ENCODE assay signal across 19 cellular contexts in the genomic region with DNA sequence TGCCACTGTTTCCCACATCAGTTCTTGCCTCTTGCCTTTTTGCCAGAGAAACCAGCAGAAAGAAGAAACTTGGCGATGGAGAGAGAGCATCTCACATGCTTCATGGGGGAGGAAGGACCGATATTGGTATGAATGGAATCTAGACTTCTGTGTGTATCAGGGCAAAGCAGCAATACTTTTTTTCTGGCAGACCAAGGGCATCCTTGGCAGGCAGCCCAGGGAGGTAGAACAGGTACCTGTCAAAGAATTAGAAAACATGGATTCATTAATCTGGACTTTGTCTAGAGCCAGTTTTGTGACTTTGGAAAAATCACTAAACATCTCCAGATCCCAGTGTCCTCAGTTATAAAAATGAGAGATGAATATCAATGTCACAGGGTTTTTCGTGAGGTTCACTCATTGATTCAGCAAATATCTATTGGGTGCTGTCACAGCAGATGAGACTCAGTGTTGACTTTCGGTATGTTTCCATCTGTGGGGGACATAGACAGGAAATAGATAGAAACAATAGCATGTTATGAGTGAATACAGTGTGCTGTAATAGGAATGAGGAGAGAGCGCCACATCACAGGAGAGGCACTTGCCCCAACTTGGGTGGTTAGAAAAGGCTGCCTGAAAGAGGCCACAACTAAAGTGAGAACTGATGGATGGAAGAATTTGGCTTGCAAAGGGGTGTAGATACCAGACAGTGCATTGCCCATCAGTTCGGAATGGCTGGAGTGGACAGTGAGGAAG.
DNase-seq lines count a peak whose midpoint lies in the region; ATAC-seq, FAIRE-seq and TF ChIP-seq lines count a peak whose summit lies in the region.
"Had no signal": no experiment of that assay in that cellular context is flagged by ENCODE, and none has a peak within 500 bp of the region (broad histone marks: within the 10 kb centered on the region; RNA-seq: fewer than 3 reads in every experiment).

No MANE protein-coding gene starts in this region.

- H3K9me3 Mint-ChIP-seq in activated naive CD4-positive, alpha-beta T cell treated with anti-CD3 and anti-CD28 coated beads for 36 hours, result peaks cover 2% of the 10 kb centered on the region
- no peaks in the 10 kb centered on the region for H3K9me3 Mint-ChIP-seq in activated naive CD4-positive, alpha-beta T cell treated with anti-CD3 and anti-CD28 coated beads, Interleukin-2, amount 10 ng/mL, durations not matched to agents 7 days and 5 days
- H3K9me3 Mint-ChIP-seq in astrocyte (ENCODE audit: unreplicated experiment), result no peaks in the 10 kb centered on the region
- H3K9me3 Mint-ChIP-seq in stimulated activated memory B cell treated with anti-CD40 and anti-IgM and Interleukin-4, amounts not matched to agents 10 μg/mL and 1 μg/mL and 100 μg/mL, for 72 hours, result no peaks in the 10 kb centered on the region
- H3K9me3 Mint-ChIP-seq: endodermal cell had no signal

- no peaks in the 10 kb centered on the region for H3K27me3 ChIP-seq in GM23248 (replicated peaks; ENCODE audit: insufficient read depth)
- peaks cover 2% of the 10 kb centered on the region for H3K27me3 ChIP-seq in astrocyte (ENCODE audit: insufficient read depth, low read length)
- H3K27me3 ChIP-seq: colonic mucosa, heart right ventricle, tibial nerve had no signal

- no peak for ATAC-seq in stimulated activated memory B cell treated with anti-CD40 and anti-IgM and Interleukin-4, amounts not matched to agents 10 μg/mL and 1 μg/mL and 100 μg/mL, for 72 hours
- ATAC-seq in GM21717 (IDR thresholded peaks at IDR 0.05; ENCODE audit: unreplicated experiment), result no peak
- ATAC-seq in GM18511 (IDR thresholded peaks at IDR 0.05; ENCODE audit: unreplicated experiment), result no peak
- ATAC-seq: heart right ventricle had no signal

- no peak overlapping the region for H3K4me2 ChIP-seq in GM23248 (ENCODE audit: unreplicated experiment)
- H3K4me2 ChIP-seq in astrocyte (ENCODE audit: low read length), result peak overlapping the region; percentile 1

- peaks cover 21% of the 10 kb centered on the region for H3K4me1 Mint-ChIP-seq in activated naive CD4-positive, alpha-beta T cell treated with anti-CD3 and anti-CD28 coated beads for 36 hours (ENCODE audit: low read depth)
- H3K4me1 Mint-ChIP-seq in activated naive CD4-positive, alpha-beta T cell treated with anti-CD3 and anti-CD28 coated beads, Interleukin-2, amount 10 ng/mL, durations not matched to agents 7 days and 5 days, result peaks cover 6% of the 10 kb centered on the region
- H3K4me1 Mint-ChIP-seq in astrocyte (ENCODE audit: low read depth, unreplicated experiment), result peaks cover 13% of the 10 kb centered on the region
- peaks cover 32% of the 10 kb centered on the region for H3K4me1 Mint-ChIP-seq in stimulated activated memory B cell treated with anti-CD40 and anti-IgM and Interleukin-4, amounts not matched to agents 10 μg/mL and 1 μg/mL and 100 μg/mL, for 72 hours
- H3K4me1 Mint-ChIP-seq: brain had no signal

- 78 to 86% methylated on average over 6 of the region's 6 CpGs for WGBS in GM23248 (ENCODE audit: low coverage in 1 of 2, low lambda C conversion rate in 2 of 2, missing lambda C conversion rate in 2 of 2), 2 experiments

- H3K9ac ChIP-seq in GM23248 (no peak overlapping the region), astrocyte (ENCODE audit: low read length) (no peak overlapping the region)

- in situ Hi-C loops in GM23248 (cut with MboI), result no loop called here

- no peak overlapping the region for H3K27ac Mint-ChIP-seq in activated naive CD4-positive, alpha-beta T cell treated with anti-CD3 and anti-CD28 coated beads for 36 hours
- no peak overlapping the region for H3K27ac Mint-ChIP-seq in activated naive CD4-positive, alpha-beta T cell treated with anti-CD3 and anti-CD28 coated beads, Interleukin-2, amount 10 ng/mL, durations not matched to agents 7 days and 5 days
- H3K27ac Mint-ChIP-seq in astrocyte (ENCODE audit: unreplicated experiment), result no peak overlapping the region
- peak overlapping the region; percentile 34 for H3K27ac Mint-ChIP-seq in stimulated activated memory B cell treated with anti-CD40 and anti-IgM and Interleukin-4, amounts not matched to agents 10 μg/mL and 1 μg/mL and 100 μg/mL, for 72 hours
- H3K27ac Mint-ChIP-seq: brain, endodermal cell had no signal

- H3K4me1 ChIP-seq in GM23248 (ENCODE audit: insufficient read depth) (no peaks in the 10 kb centered on the region), astrocyte (ENCODE audit: insufficient read depth, low read length) (peaks cover 6% of the 10 kb centered on the region)
- H3K4me1 ChIP-seq: colonic mucosa, HAP-1, heart right ventricle had no signal

- H3K27me3 Mint-ChIP-seq in activated naive CD4-positive, alpha-beta T cell treated with anti-CD3 and anti-CD28 coated beads for 36 hours (ENCODE audit: low read depth), result no peaks in the 10 kb centered on the region
- no peaks in the 10 kb centered on the region for H3K27me3 Mint-ChIP-seq in activated naive CD4-positive, alpha-beta T cell treated with anti-CD3 and anti-CD28 coated beads, Interleukin-2, amount 10 ng/mL, durations not matched to agents 7 days and 5 days
- peaks cover 18% of the 10 kb centered on the region for H3K27me3 Mint-ChIP-seq in astrocyte (ENCODE audit: low read depth, unreplicated experiment)
- H3K27me3 Mint-ChIP-seq in stimulated activated memory B cell treated with anti-CD40 and anti-IgM and Interleukin-4, amounts not matched to agents 10 μg/mL and 1 μg/mL and 100 μg/mL, for 72 hours, result no peaks in the 10 kb centered on the region

- H3K79me2 ChIP-seq in GM23248 (ENCODE audit: insufficient read depth), result no peaks in the 10 kb centered on the region
- H3K79me2 ChIP-seq in astrocyte (ENCODE audit: insufficient read depth, low read length), result no peaks in the 10 kb centered on the region

- DNase-seq in activated naive CD4-positive, alpha-beta T cell treated with anti-CD3 and anti-CD28 coated beads for 36 hours, result peak; percentile 41
- no peak for DNase-seq in activated naive CD4-positive, alpha-beta T cell treated with anti-CD3 and anti-CD28 coated beads, Interleukin-2, amount 10 ng/mL, durations not matched to agents 7 days and 5 days
- DNase-seq in GM23248, result peak; percentile 31
- no peak for DNase-seq in astrocyte (ENCODE audit: low read depth)
- DNase-seq in NCI-H1930 (lab: John Stamatoyannopoulos, UW), result no peak
- DNase-seq: colonic mucosa; endodermal cell; heart right ventricle; NCI-H2171; NCI-H748 treated with DMSO at 0.1 percent for 48 hours; occipital lobe; retina; stimulated activated CD4-positive, alpha-beta T cell treated with anti-CD3 and anti-CD28 coated beads, Interleukin-12 subunit alpha, Interleukin-12 subunit beta, amount 100 ng/mL, for 4 hours had no signal

- H4K20me1 ChIP-seq in GM23248 (ENCODE audit: insufficient read depth), result no peaks in the 10 kb centered on the region
- H4K20me1 ChIP-seq in astrocyte (ENCODE audit: insufficient read depth, low read length), result no peaks in the 10 kb centered on the region

- H3K36me3 ChIP-seq in GM23248 (ENCODE audit: low read depth), result no peaks in the 10 kb centered on the region
- H3K36me3 ChIP-seq in astrocyte (ENCODE audit: insufficient read depth, low read length), result no peaks in the 10 kb centered on the region
- H3K36me3 ChIP-seq: colonic mucosa, HAP-1, heart right ventricle, tibial nerve had no signal

- H3K4me3 ChIP-seq in GM23248, result no peak overlapping the region
- H3K4me3 ChIP-seq in astrocyte (ENCODE audit: insufficient read depth, low read depth, low read length), result no peak overlapping the region
- H3K4me3 ChIP-seq: colonic mucosa, HAP-1, heart right ventricle, tibial nerve had no signal

- no peak for TF ChIP-seq CTCF in astrocyte (IDR thresholded peaks at IDR 0.05; ENCODE audit: insufficient read depth, low read depth, low read length)

- no peak overlapping the region for H3K4me3 Mint-ChIP-seq in activated naive CD4-positive, alpha-beta T cell treated with anti-CD3 and anti-CD28 coated beads for 36 hours
- H3K4me3 Mint-ChIP-seq in activated naive CD4-positive, alpha-beta T cell treated with anti-CD3 and anti-CD28 coated beads, Interleukin-2, amount 10 ng/mL, durations not matched to agents 7 days and 5 days, result no peak overlapping the region
- H3K4me3 Mint-ChIP-seq in astrocyte (ENCODE audit: unreplicated experiment), result peak overlapping the region; percentile 47
- H3K4me3 Mint-ChIP-seq in stimulated activated memory B cell treated with anti-CD40 and anti-IgM and Interleukin-4, amounts not matched to agents 10 μg/mL and 1 μg/mL and 100 μg/mL, for 72 hours, result no peak overlapping the region
- H3K4me3 Mint-ChIP-seq: brain, endodermal cell had no signal

- no peak for FAIRE-seq in astrocyte (lab: Jason Lieb, UNC)

- intact Hi-C loops in activated naive CD4-positive, alpha-beta T cell treated with anti-CD3 and anti-CD28 coated beads for 36 hours (cut with micrococcal nuclease), result no loop called here

- H3F3A ChIP-seq in GM23248 (ENCODE audit: insufficient read depth), result no peaks in the 10 kb centered on the region

- no peaks in the 10 kb centered on the region for H3K9me3 ChIP-seq in GM23248 (ENCODE audit: low read depth)
- H3K9me3 ChIP-seq in astrocyte (ENCODE audit: insufficient read depth, low read depth, low read length), result no peaks in the 10 kb centered on the region
- H3K9me3 ChIP-seq: colonic mucosa, HAP-1, heart right ventricle, tibial nerve had no signal

- CTCF ChIA-PET in activated naive CD4-positive, alpha-beta T cell treated with anti-CD3 and anti-CD28 coated beads for 36 hours (lab: Charles Lee), result no interaction called here
- CTCF ChIA-PET in activated naive CD4-positive, alpha-beta T cell treated with anti-CD3 and anti-CD28 coated beads, Interleukin-2, amount 10 ng/mL, durations not matched to agents 7 days and 5 days (lab: Charles Lee), result no interaction called here

- no peaks in the 10 kb centered on the region for H3K36me3 Mint-ChIP-seq in activated naive CD4-positive, alpha-beta T cell treated with anti-CD3 and anti-CD28 coated beads for 36 hours (ENCODE audit: low read depth)
- no peaks in the 10 kb centered on the region for H3K36me3 Mint-ChIP-seq in activated naive CD4-positive, alpha-beta T cell treated with anti-CD3 and anti-CD28 coated beads, Interleukin-2, amount 10 ng/mL, durations not matched to agents 7 days and 5 days
- H3K36me3 Mint-ChIP-seq in astrocyte (ENCODE audit: low read depth, unreplicated experiment), result peaks cover 3% of the 10 kb centered on the region
- H3K36me3 Mint-ChIP-seq in stimulated activated memory B cell treated with anti-CD40 and anti-IgM and Interleukin-4, amounts not matched to agents 10 μg/mL and 1 μg/mL and 100 μg/mL, for 72 hours, result peaks cover 45% of the 10 kb centered on the region
- H3K36me3 Mint-ChIP-seq: brain had no signal

- H2AFZ ChIP-seq in GM23248 (no peak overlapping the region), astrocyte (ENCODE audit: low read depth, low read length) (no peak overlapping the region)

- no peaks in the 10 kb centered on the region for H3K9me2 ChIP-seq in GM23248 (ENCODE audit: insufficient read depth)

- H3K27ac ChIP-seq in GM23248, result no peak overlapping the region
- no peak overlapping the region for H3K27ac ChIP-seq in astrocyte (ENCODE audit: low read depth, low read length)
- H3K27ac ChIP-seq: colonic mucosa, heart right ventricle, tibial nerve had no signal

Comparison
In these comparisons a context has a peak if more than half of its experiments do, and no peak if none do; other contexts are left out.
1. DNase-seq: peak in activated naive CD4-positive, alpha-beta T cell treated with anti-CD3 and anti-CD28 coated beads for 36 hours (single experiment) and GM23248 (single experiment); none in activated naive CD4-positive, alpha-beta T cell treated with anti-CD3 and anti-CD28 coated beads, Interleukin-2, amount 10 ng/mL, durations not matched to agents 7 days and 5 days (single experiment), astrocyte (single experiment) and NCI-H1930 (0 of 2).